ENCODE assay signal across 8 cellular contexts in genomic region chr11:71927813-71928738, GRCh38. TPM values are rescaled to one million over a fixed set of nuclear protein-coding genes. Genes with fewer than 3 reads are reported as not detected.
DNase-seq lines count a peak whose midpoint lies in the region; TF ChIP-seq lines count a peak whose summit lies in the region.

A gene with protein sequence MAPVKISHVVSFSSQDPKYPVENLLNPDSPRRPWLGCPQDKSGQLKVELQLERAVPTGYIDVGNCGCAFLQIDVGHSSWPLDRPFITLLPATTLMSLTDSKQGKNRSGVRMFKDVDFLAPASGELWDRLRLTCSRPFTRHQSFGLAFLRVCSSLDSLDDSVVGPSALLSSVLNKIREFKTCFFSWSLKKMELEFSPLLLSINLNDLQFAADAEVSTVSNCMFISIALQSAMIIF (minus strand): TSS chr11:71928594. CDS start chr11:71923353, 5,241 bp downstream.

- peaks cover 20% of the 10 kb centered on the region for H3K4me1 Mint-ChIP-seq in type B pancreatic cell (ENCODE audit: unreplicated experiment)

- H2AFZ ChIP-seq in Karpas-422 (ENCODE audit: low read length) (peak within 1 kb of the TSS; percentile 86), osteoblast (ENCODE audit: low read length) (peak within 1 kb of the TSS; percentile 95)

- no peaks in the 10 kb centered on the region for H3K27me3 Mint-ChIP-seq in type B pancreatic cell

- in situ Hi-C loops in G401 (cut with HindIII; ENCODE audit: low sequenced_read_pairs), result no loop called here

- DNase-seq in G401 (ENCODE audit: low spot score) (peak; percentile 93), GOT3 (lab: John Stamatoyannopoulos, UW) (peak; percentile 73), Karpas-422 (peak; percentile 94), RKO (ENCODE audit: low spot score) (peak; percentile 88), glomerular endothelial cell (ENCODE audit: extremely low read depth, low read depth, low spot score) (peak; percentile 90), osteoblast (ENCODE audit: insufficient read length, low spot score, missing footprints) (peak; percentile 86), type B pancreatic cell (ENCODE audit: extremely low spot score, unreplicated experiment) (peak; percentile 73)
- DNase-seq in activated naive CD4-positive, alpha-beta T cell (lab: John Stamatoyannopoulos, UW), result peak in 3 of 4 experiments; percentile 18 to 76 (median 47)

- no peaks in the 10 kb centered on the region for H3K36me3 Mint-ChIP-seq in type B pancreatic cell

- no peaks in the 10 kb centered on the region for H3K9me3 Mint-ChIP-seq in type B pancreatic cell

- H3K4me3 ChIP-seq in Karpas-422 (ENCODE audit: low read length), result peak within 1 kb of the TSS; percentile 77
- H3K4me3 ChIP-seq in osteoblast (ENCODE audit: insufficient read depth, low read length), result peak within 1 kb of the TSS; percentile 80

- H3K79me2 ChIP-seq in Karpas-422 (ENCODE audit: low read length) (peaks cover 56% of the 10 kb centered on the region), osteoblast (ENCODE audit: insufficient read depth, low read length) (peaks cover 54% of the 10 kb centered on the region)

- H3K27ac ChIP-seq in Karpas-422 (ENCODE audit: low read length), result peak within 1 kb of the TSS; percentile 63
- H3K27ac ChIP-seq in osteoblast (ENCODE audit: low read depth, low read length), result peak within 1 kb of the TSS; percentile 94

- H3K9ac ChIP-seq in Karpas-422 (ENCODE audit: low read length), result peak within 1 kb of the TSS; percentile 82

- TF ChIP-seq CTCF in osteoblast (IDR thresholded peaks at IDR 0.05; ENCODE audit: extremely low read depth, low read depth, low read length), result no peak
- no peak for TF ChIP-seq CTCF in type B pancreatic cell (conservative IDR thresholded peaks at IDR 0.05)

- H3K9me3 ChIP-seq in Karpas-422 (ENCODE audit: low read length) (no peaks in the 10 kb centered on the region), osteoblast (ENCODE audit: low read depth, low read length) (no peaks in the 10 kb centered on the region)

- H3K4me3 Mint-ChIP-seq in type B pancreatic cell, result peak within 1 kb of the TSS; percentile 98

- H3K36me3 ChIP-seq in Karpas-422 (ENCODE audit: insufficient read depth, low read length) (no peaks in the 10 kb centered on the region), osteoblast (ENCODE audit: insufficient read depth, low read length) (no peaks in the 10 kb centered on the region)

- H3K4me1 ChIP-seq in Karpas-422 (ENCODE audit: low read length) (peaks cover 39% of the 10 kb centered on the region), osteoblast (ENCODE audit: insufficient read depth, low read length) (peaks cover 30% of the 10 kb centered on the region)

- H4K20me1 ChIP-seq in Karpas-422 (ENCODE audit: insufficient read depth, low read depth, low read length) (peaks cover 11% of the 10 kb centered on the region; the same call in 1 of the 2 replicates), osteoblast (ENCODE audit: insufficient read depth, low read length) (peaks cover 39% of the 10 kb centered on the region)

- H3K27me3 ChIP-seq in Karpas-422 (ENCODE audit: low read length), result no peaks in the 10 kb centered on the region
- H3K27me3 ChIP-seq in osteoblast (ENCODE audit: insufficient read depth, low read length), result no peaks in the 10 kb centered on the region

- H3K27ac Mint-ChIP-seq in type B pancreatic cell, result peak within 1 kb of the TSS; percentile 98

- H3K9me2 ChIP-seq in Karpas-422 (replicated peaks; ENCODE audit: insufficient read depth, low read length), result no peaks in the 10 kb centered on the region

- H3K4me2 ChIP-seq in Karpas-422 (ENCODE audit: low read depth, low read length, poor library complexity, severe bottlenecking) (peak within 1 kb of the TSS; percentile 95), osteoblast (ENCODE audit: insufficient read depth, low read length) (peak within 1 kb of the TSS; percentile 97)

RNA-seq across cellular contexts. Expression of the gene that starts here (rescaled TPM):
- total RNA-seq in G401 (2014; rRNA removed; shearing (Covaris generic)), result 0.41 and 10.1 TPM in 2 replicates
- total RNA-seq in Karpas-422 (2014; rRNA removed; shearing (Covaris generic); ENCODE audit: low replicate concordance), result 10.9 and 11.6 TPM in 2 replicates
- total RNA-seq in glomerular endothelial cell (2.5 and 8.3 TPM in 2 replicates), osteoblast (8.8 and 9.4 TPM in 2 replicates), type B pancreatic cell (ENCODE audit: low replicate concordance) (9.7 and 15.6 TPM in 2 replicates)

Comparison
In these comparisons a context has a peak if more than half of its experiments do, and no peak if none do; other contexts are left out.
1. Peak in every context shown above with its lines: DNase-seq, H3K4me3 ChIP-seq and H3K27ac ChIP-seq.